12 cellular contexts compared by ENCODE assay signal in genomic region chr9:97554566-97555075, GRCh38.
"Had no signal": no experiment of that assay in that cellular context is flagged by ENCODE, and none has a peak within 500 bp of the region (broad histone marks: within the 10 kb centered on the region; RNA-seq: fewer than 3 reads in every experiment).

No MANE protein-coding gene starts in this region.

- H3K27me3 ChIP-seq: body of pancreas, colonic mucosa had no signal

- H3K36me3 ChIP-seq: colonic mucosa had no signal

- H3K9me2 ChIP-seq: SK-N-SH had no signal

- H3K27ac ChIP-seq: body of pancreas, colonic mucosa, lower lobe of right lung had no signal

- H3K4me3 ChIP-seq: body of pancreas, colonic mucosa, lower lobe of right lung had no signal

- H3K9ac ChIP-seq: SK-N-SH had no signal

- H3K9me3 ChIP-seq: body of pancreas, colonic mucosa, lower lobe of right lung, SK-N-SH had no signal

- DNase-seq: activated CD4-positive, alpha-beta T cell treated with anti-CD3 and anti-CD28 coated beads, Interleukin-2, amount 50 U/mL, for 4 hours; body of pancreas; colonic mucosa; effector CD4-positive, alpha-beta T cell; lower lobe of right lung; natural killer cell; SK-N-SH had no signal

- H3K4me2 ChIP-seq: SK-N-SH had no signal

- H3K4me1 ChIP-seq: colonic mucosa had no signal

- H3K9me3 Mint-ChIP-seq: activated T-helper 1 cell treated with anti-CD3 and anti-CD28 coated beads, Interleukin-12 subunit alpha, Interleukin-12 subunit beta, Interleukin-2, Interleukin-4 antibody, amounts not matched to agents 30 ng/mL and 10 ng/mL and 1 ng/mL, durations not matched to agents 14 hours and 24 hours and 36 hours; central memory CD8-positive, alpha-beta T cell; natural killer cell; stimulated activated naive CD8-positive, alpha-beta T cell treated with anti-CD3 and anti-CD28 coated beads, Interleukin-15, Interleukin-2, amounts not matched to agents 100 ng/mL and 50 ng/mL, for 24 hours; T-helper 2 cell treated with Interferon-gamma antibody and Interleukin-4, amounts not matched to agents 5 μg/mL and 100 μg/mL, for 36 hours had no signal

- H3K36me3 Mint-ChIP-seq: activated naive CD8-positive, alpha-beta T cell; natural killer cell had no signal

- H3K4me3 Mint-ChIP-seq: activated naive CD8-positive, alpha-beta T cell; activated T-helper 1 cell treated with anti-CD3 and anti-CD28 coated beads, Interleukin-12 subunit alpha, Interleukin-12 subunit beta, Interleukin-2, Interleukin-4 antibody, amounts not matched to agents 30 ng/mL and 10 ng/mL and 1 ng/mL, durations not matched to agents 14 hours and 24 hours and 36 hours; central memory CD8-positive, alpha-beta T cell; natural killer cell; stimulated activated naive CD8-positive, alpha-beta T cell treated with anti-CD3 and anti-CD28 coated beads, Interleukin-15, Interleukin-2, amounts not matched to agents 100 ng/mL and 50 ng/mL, for 24 hours; T-helper 2 cell treated with Interferon-gamma antibody and Interleukin-4, amounts not matched to agents 5 μg/mL and 100 μg/mL, for 36 hours had no signal

- ATAC-seq: body of pancreas, lower lobe of right lung, natural killer cell had no signal

- H3K27ac Mint-ChIP-seq: activated naive CD8-positive, alpha-beta T cell; activated T-helper 1 cell treated with anti-CD3 and anti-CD28 coated beads, Interleukin-12 subunit alpha, Interleukin-12 subunit beta, Interleukin-2, Interleukin-4 antibody, amounts not matched to agents 30 ng/mL and 10 ng/mL and 1 ng/mL, durations not matched to agents 14 hours and 24 hours and 36 hours; natural killer cell; stimulated activated naive CD8-positive, alpha-beta T cell treated with anti-CD3 and anti-CD28 coated beads, Interleukin-15, Interleukin-2, amounts not matched to agents 100 ng/mL and 50 ng/mL, for 24 hours; T-helper 2 cell treated with Interferon-gamma antibody and Interleukin-4, amounts not matched to agents 5 μg/mL and 100 μg/mL, for 36 hours had no signal
